In genomic region chr6:68546620-68547019, GRCh38 we compare ENCODE assay signal across 35 cellular contexts.
"Had no signal": no experiment of that assay in that cellular context is flagged by ENCODE, and none has a peak within 500 bp of the region (broad histone marks: within the 10 kb centered on the region; RNA-seq: fewer than 3 reads in every experiment).

No MANE protein-coding gene starts in this region.

- H3K9me3 ChIP-seq: MG63 had no signal

- H3K4me3 ChIP-seq: MG63 had no signal

- H3K36me3 ChIP-seq: MG63 had no signal

- DNase-seq: Karpas-422, Kasumi-1, MG63, MM.1S, MV-4-11, NCI-H1048, NCI-H1092, NCI-H1092 treated with DMSO at 0.1 percent for 48 hours, NCI-H1105, NCI-H1105 treated with DMSO at 0.1 percent for 48 hours, NCI-H1417, NCI-H1417 treated with DMSO at 0.1 percent for 48 hours, NCI-H1436, NCI-H1436 treated with DMSO at 0.1 percent for 48 hours, NCI-H146, NCI-H1694, NCI-H1694 treated with DMSO at 0.1 percent for 48 hours, NCI-H187, NCI-H187 treated with DMSO at 0.1 percent for 48 hours, NCI-H1930, NCI-H2029, NCI-H2029 treated with DMSO at 0.1 percent for 48 hours, NCI-H2081, NCI-H2081 treated with DMSO at 0.1 percent for 48 hours, NCI-H2107, NCI-H2171, NCI-H2171 treated with DMSO at 0.1 percent for 48 hours, NCI-H2227 treated with DMSO at 0.1 percent for 48 hours, NCI-H226, NCI-H345, NCI-H446, NCI-H446 treated with DMSO at 0.1 percent for 48 hours, NCI-H510A, NCI-H510A treated with DMSO at 0.1 percent for 48 hours, NCI-H524 had no signal

- H3K27me3 ChIP-seq: MG63 had no signal
